Comparison of ENCODE assay signal across 16 cellular contexts in genomic region chr12:96698521-96698920, GRCh38.
DNase-seq lines count a peak whose midpoint lies in the region; ATAC-seq and TF ChIP-seq lines count a peak whose summit lies in the region.
"Had no signal": no experiment of that assay in that cellular context is flagged by ENCODE, and none has a peak within 500 bp of the region (broad histone marks: within the 10 kb centered on the region; RNA-seq: fewer than 3 reads in every experiment).

No MANE protein-coding gene starts in this region.

- no peaks in the 10 kb centered on the region for H4K20me1 ChIP-seq in DND-41 (ENCODE audit: insufficient read depth, low read length)

- DNase-seq in DND-41 (no peak), SK-MEL-5 (ENCODE audit: low read depth, low spot score) (peak; percentile 36), foreskin keratinocyte (no peak), ACHN (no peak)
- DNase-seq: activated CD8-positive, alpha-beta memory T cell treated with anti-CD3 and anti-CD28 coated beads, Interleukin-2, amount 50 U/mL, for 4 hours; CD4-positive, CD25-positive, alpha-beta regulatory T cell; hypothalamus; NCI-H2029; stomach had no signal

- TF ChIP-seq CTCF in DND-41 (IDR thresholded peaks at IDR 0.05; ENCODE audit: borderline replicate concordance, extremely low read depth, low read length, poor library complexity, severe bottlenecking) (peak; percentile 35), foreskin keratinocyte (conservative IDR thresholded peaks at IDR 0.05) (peak; percentile 15)

- no peaks in the 10 kb centered on the region for H3K79me2 ChIP-seq in DND-41 (ENCODE audit: insufficient read depth, low read length)

- H3K4me1 ChIP-seq in DND-41 (ENCODE audit: insufficient read depth, low read length): no peaks in the 10 kb centered on the region
- H3K4me1 ChIP-seq in foreskin keratinocyte: no peaks in the 10 kb centered on the region
- H3K4me1 ChIP-seq: stomach had no signal

- no peaks in the 10 kb centered on the region for H3K9me3 ChIP-seq in DND-41 (ENCODE audit: insufficient read depth, low read length, severe bottlenecking)
- H3K9me3 ChIP-seq: stomach had no signal

- H3K36me3 ChIP-seq in DND-41 (ENCODE audit: insufficient read depth, low read length): no peaks in the 10 kb centered on the region
- H3K36me3 ChIP-seq: cardiac muscle cell, stomach had no signal

- H3K4me2 ChIP-seq in DND-41 (ENCODE audit: insufficient read depth, low read length): no peak overlapping the region

- H3K4me3 ChIP-seq in DND-41 (ENCODE audit: low read depth in 1 of 2, low read length in 2 of 2): no peak overlapping the region
- H3K4me3 ChIP-seq: cardiac muscle cell, stomach had no signal

- in situ Hi-C loops in SK-MEL-5 (cut with HindIII; ENCODE audit: low pct_unique_long_range_greater_than_20kb, low sequenced_read_pairs) (no loop called here), ACHN (cut with HindIII; ENCODE audit: low pct_ligation_motif_present, low pct_unique_long_range_greater_than_20kb, low sequenced_read_pairs) (no loop called here)

- H3K9ac ChIP-seq in DND-41 (ENCODE audit: low read depth, low read length): no peak overlapping the region

- H3K27ac ChIP-seq in DND-41 (ENCODE audit: low read length) (no peak overlapping the region), foreskin keratinocyte (no peak overlapping the region)
- H3K27ac ChIP-seq: cardiac muscle cell, stomach had no signal

- ATAC-seq in DND-41 (ENCODE audit: insufficient read depth, low read depth) (no peak), HG02852 (IDR thresholded peaks at IDR 0.05; ENCODE audit: unreplicated experiment) (peak; percentile 32), foreskin keratinocyte (no peak), GM18909 (IDR thresholded peaks at IDR 0.05; ENCODE audit: poor library complexity, unreplicated experiment) (no peak), GM21447 (IDR thresholded peaks at IDR 0.05; ENCODE audit: unreplicated experiment) (no peak), HG02798 (IDR thresholded peaks at IDR 0.05; ENCODE audit: poor library complexity, unreplicated experiment) (no peak)
- ATAC-seq: activated CD4-positive, CD25-positive, alpha-beta regulatory T cell treated with anti-CD3 and anti-CD28 coated beads, Interleukin-2, amount 50 U/mL, for 24 hours; activated naive CD4-positive, alpha-beta T cell treated with anti-CD3 and anti-CD28 coated beads, Interleukin-2, amount 50 U/mL, for 72 hours had no signal

- H3K27me3 ChIP-seq in DND-41 (ENCODE audit: insufficient read depth, low read length, poor library complexity) (no peaks in the 10 kb centered on the region), foreskin keratinocyte (peaks cover 2% of the 10 kb centered on the region)
- H3K27me3 ChIP-seq: stomach had no signal

- no peak overlapping the region for H2AFZ ChIP-seq in DND-41 (ENCODE audit: low read depth, low read length)
